30 cellular contexts compared by ENCODE assay signal in genomic region chr15:75143738-75144334, GRCh38. TPM values are rescaled to one million over a fixed set of nuclear protein-coding genes. Genes with fewer than 3 reads are reported as not detected.
DNase-seq lines count a peak whose midpoint lies in the region; ATAC-seq lines count a peak whose summit lies in the region.
"Had no signal": no experiment of that assay in that cellular context is flagged by ENCODE, and none has a peak within 500 bp of the region (broad histone marks: within the 10 kb centered on the region; RNA-seq: fewer than 3 reads in every experiment).

No MANE protein-coding gene starts in this region.

- 68 to 72% methylated on average over 5 of the region's 5 CpGs for WGBS in GM23248 (ENCODE audit: low coverage in 1 of 2, low lambda C conversion rate in 2 of 2, missing lambda C conversion rate in 2 of 2), 2 experiments
- WGBS in neuronal stem cell (ENCODE audit: extremely low coverage in 2 of 2, insufficient read length in 2 of 2, insufficient replicate concordance in 1 of 2), 2 donors: no CpG with 5 or more reads among the region's 5 CpGs

- H3K79me1 ChIP-seq in neuronal stem cell (ENCODE audit: low read depth, low read length): peaks cover 7% of the 10 kb centered on the region

- H3K9me3 ChIP-seq in GM23248 (ENCODE audit: low read depth) (no peaks in the 10 kb centered on the region), neuronal stem cell (replicated peaks in 1 of 2; ENCODE audit: control insufficient read depth in 2 of 2, insufficient read depth in 1 of 2, low read depth in 1 of 2, low read length in 2 of 2) (peaks cover 26 to 29% of the 10 kb centered on the region in 2 donors)

- H3K4me3 ChIP-seq in GM23248: no peak overlapping the region
- H3K4me3 ChIP-seq in neuronal stem cell (ENCODE audit: low read length in 2 of 2): peak overlapping the region in 1 of 2 donors; percentile 2
- H3K4me3 ChIP-seq: PC-9, tibial nerve had no signal

- H3K9ac ChIP-seq in GM23248 (no peak overlapping the region), neuronal stem cell (ENCODE audit: low read depth, low read length, poor library complexity) (peak overlapping the region; percentile 77)
- H3K9ac ChIP-seq: SK-N-SH had no signal

- H3K27me3 ChIP-seq in GM23248 (replicated peaks; ENCODE audit: insufficient read depth): no peaks in the 10 kb centered on the region
- H3K27me3 ChIP-seq in neuronal stem cell (ENCODE audit: control insufficient read depth in 3 of 3, insufficient read depth in 3 of 3, low read depth in 1 of 3, low read length in 3 of 3): no peaks in the 10 kb centered on the region
- H3K27me3 ChIP-seq: tibial nerve had no signal

- H3K18ac ChIP-seq in neuronal stem cell (ENCODE audit: low read length): no peak overlapping the region

- no peak overlapping the region for H3K4ac ChIP-seq in neuronal stem cell (ENCODE audit: low read length)

- H3K4me2 ChIP-seq in GM23248 (ENCODE audit: unreplicated experiment): no peak overlapping the region
- no peak overlapping the region for H3K4me2 ChIP-seq in neuronal stem cell (ENCODE audit: insufficient read depth, low read length, poor library complexity, severe bottlenecking)
- H3K4me2 ChIP-seq: PC-9, SK-N-SH had no signal

- in situ Hi-C loops in GM23248 (cut with MboI): no loop called here

- H3K27ac ChIP-seq in GM23248 (no peak overlapping the region), neuronal stem cell (replicated peaks; ENCODE audit: low read length) (no peak overlapping the region)
- H3K27ac ChIP-seq: 22Rv1, PC-9, tibial nerve had no signal

- H3K79me2 ChIP-seq in GM23248 (ENCODE audit: insufficient read depth): no peaks in the 10 kb centered on the region

- H3K4me1 ChIP-seq in GM23248 (ENCODE audit: insufficient read depth): peaks cover 3% of the 10 kb centered on the region; the same call in 1 of the 2 replicates
- peaks cover 0 to 2% of the 10 kb centered on the region in 2 donors for H3K4me1 ChIP-seq in neuronal stem cell (ENCODE audit: control insufficient read depth in 2 of 2, insufficient read depth in 1 of 2, low read depth in 1 of 2, low read length in 2 of 2)
- H3K4me1 ChIP-seq: tibial nerve had no signal

- H2BK5ac ChIP-seq in neuronal stem cell (ENCODE audit: low read length): no peak overlapping the region

- no peak overlapping the region for H3K14ac ChIP-seq in neuronal stem cell (ENCODE audit: low read length)

- H2BK15ac ChIP-seq in neuronal stem cell (ENCODE audit: low read length): no peak overlapping the region

- no peak overlapping the region for H2AFZ ChIP-seq in GM23248
- H2AFZ ChIP-seq in neuronal stem cell (ENCODE audit: low read length): no peak overlapping the region
- H2AFZ ChIP-seq: PC-9 had no signal

- no peaks in the 10 kb centered on the region for H3F3A ChIP-seq in GM23248 (ENCODE audit: insufficient read depth)

- no peak overlapping the region for H4K8ac ChIP-seq in neuronal stem cell (ENCODE audit: low read depth, low read length)

- H4K91ac ChIP-seq in neuronal stem cell (ENCODE audit: low read depth, low read length, poor library complexity): no peak overlapping the region

- no peaks in the 10 kb centered on the region for H4K20me1 ChIP-seq in GM23248 (ENCODE audit: insufficient read depth)

- no peak for ATAC-seq in GM21360 (IDR thresholded peaks at IDR 0.05; ENCODE audit: unreplicated experiment)
- no peak for ATAC-seq in GM18907 (IDR thresholded peaks at IDR 0.05; ENCODE audit: unreplicated experiment)
- ATAC-seq: activated T-cell treated with anti-CD3 and anti-CD28 coated beads, Interleukin-2, amount 50 U/mL, for 4 hours; left ventricle myocardium superior; naive thymus-derived CD4-positive, alpha-beta T cell; Right ventricle myocardium inferior; sciatic nerve; WTC11 had no signal

- H3K36me3 ChIP-seq in GM23248 (ENCODE audit: low read depth): no peaks in the 10 kb centered on the region
- no peaks in the 10 kb centered on the region for H3K36me3 ChIP-seq in neuronal stem cell (replicated peaks in 1 of 2; ENCODE audit: control insufficient read depth in 2 of 2, insufficient read depth in 2 of 2, low read length in 2 of 2)

- no peak overlapping the region for H2BK120ac ChIP-seq in neuronal stem cell (ENCODE audit: low read depth, low read length)

- no peak overlapping the region for H2AK5ac ChIP-seq in neuronal stem cell (ENCODE audit: low read depth, low read length)

- H3K23ac ChIP-seq in neuronal stem cell (ENCODE audit: low read depth, low read length, poor library complexity): no peak overlapping the region

- peak; percentile 29 for DNase-seq in DMS 273 (lab: John Stamatoyannopoulos, UW; ENCODE audit: unreplicated experiment)
- DNase-seq in DMS 273 treated with DMSO at 0.1 percent for 48 hours (lab: John Stamatoyannopoulos, UW): no peak
- peak; percentile 14 for DNase-seq in GM23248
- DNase-seq in RPMI8226: peak; percentile 36
- no peak for DNase-seq in neuronal stem cell (ENCODE audit: low spot score)
- no peak for DNase-seq in LoVo (ENCODE audit: low spot score)
- DNase-seq: activated CD4-positive, alpha-beta T cell treated with anti-CD3 and anti-CD28 coated beads, Interleukin-2, amount 50 U/mL, for 1 hour; activated gamma-delta T cell treated with Interleukin-2 at 50 U/mL for 16 hours; activated T-cell treated with anti-CD3 and anti-CD28 coated beads, Interleukin-2, amount 50 U/mL, for 4 hours; Calu3; cortex of kidney; effector memory CD4-positive, alpha-beta T cell; H9; islet precursor cell; Kasumi-1; left ventricle myocardium superior; NCI-H1436 treated with DMSO at 0.1 percent for 48 hours; NCI-H2107; NCI-H524 treated with DMSO at 0.1 percent for 48 hours; PC-9; SK-N-SH; stimulated activated CD4-positive, alpha-beta T cell treated with anti-CD3 and anti-CD28 coated beads, Interleukin-4, amount 100 ng/mL, for 1 hour had no signal

- H3K9me2 ChIP-seq in GM23248 (ENCODE audit: insufficient read depth): no peaks in the 10 kb centered on the region
- H3K9me2 ChIP-seq: SK-N-SH had no signal

- H2BK12ac ChIP-seq in neuronal stem cell (ENCODE audit: low read length): no peak overlapping the region

RNA-seq across cellular contexts. Expression of gene C15orf39, which starts 57.8 kb away (rescaled TPM):
- total RNA-seq in GM23248 (2014; rRNA removed; shearing (Covaris generic)): 8.1 and 12.5 TPM in 2 replicates
- 4.7 and 5.1 TPM in 2 replicates for polyA plus RNA-seq in GM23248 (2016; fragmentation: Nextera tagmentation; extraction: Ambion mirVana)
- 5.9 TPM for polyA plus RNA-seq in neuronal stem cell (2013, experiment 1 of 2)
- 5.5 TPM for polyA plus RNA-seq in neuronal stem cell (2013, experiment 2 of 2)

Comparison
In these comparisons a context has a peak if more than half of its experiments do, and no peak if none do; other contexts are left out.
1. DNase-seq: peak in DMS 273 (single experiment), GM23248 (single experiment) and RPMI8226 (single experiment); none in DMS 273 treated with DMSO at 0.1 percent for 48 hours (single experiment), neuronal stem cell (single experiment) and LoVo (single experiment).